ENCODE assay signal across 9 cellular contexts in the genomic region with DNA sequence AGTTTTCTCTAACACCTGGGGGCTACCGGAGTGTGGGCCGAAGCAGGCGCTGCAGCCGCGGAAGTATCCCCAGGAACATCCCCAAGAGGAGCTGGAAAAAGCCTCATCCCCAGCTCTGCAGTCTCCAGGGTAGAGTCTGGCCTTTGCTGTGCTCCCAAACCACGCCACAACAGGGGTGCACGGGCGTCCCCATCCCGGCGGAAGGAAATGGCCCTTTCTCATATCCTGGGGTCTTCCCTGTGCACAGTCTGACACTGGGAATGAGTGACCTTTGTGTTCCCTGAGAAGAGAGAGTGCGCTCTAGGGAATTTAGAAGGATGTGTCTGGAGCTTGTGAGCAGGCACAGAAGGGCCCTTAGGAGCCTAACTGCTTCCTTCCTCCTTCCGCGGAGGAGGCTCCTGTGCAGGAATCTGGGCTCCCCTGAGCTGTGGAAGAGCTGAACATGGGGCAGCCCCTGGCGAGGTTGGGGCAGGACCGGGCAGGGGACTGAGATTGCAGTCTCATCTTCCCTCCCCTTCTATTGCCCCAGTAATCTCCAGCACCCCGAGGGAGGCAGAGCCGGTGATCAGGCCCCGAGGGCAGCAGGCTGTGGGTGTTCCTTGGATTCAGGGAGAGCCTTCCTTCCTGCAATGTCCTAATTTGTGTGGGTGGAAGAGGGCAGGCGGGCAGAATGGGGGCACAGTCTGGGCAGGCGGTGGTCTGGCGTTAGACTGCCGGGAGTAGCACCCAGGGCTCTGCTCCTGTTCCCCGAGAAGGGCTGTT. TPM values are rescaled to one million over a fixed set of nuclear protein-coding genes. Genes with fewer than 3 reads are reported as not detected.
DNase-seq lines count a peak whose midpoint lies in the region; ATAC-seq and TF ChIP-seq lines count a peak whose summit lies in the region.
"Had no signal": no experiment of that assay in that cellular context is flagged by ENCODE, and none has a peak within 500 bp of the region (broad histone marks: within the 10 kb centered on the region; RNA-seq: fewer than 3 reads in every experiment).

No MANE protein-coding gene starts in this region.

- H3K4me3 ChIP-seq in suprapubic skin: peak overlapping the region; percentile 75

- H3K36me3 ChIP-seq in suprapubic skin: peaks cover 32% of the 10 kb centered on the region

- peaks cover 31% of the 10 kb centered on the region for H3K4me1 Mint-ChIP-seq in T-helper 1 cell treated with Interleukin-12 subunit alpha and Interleukin-12 subunit beta and Interleukin-4 antibody, amounts not matched to agents 30 μg/mL and 1 μg/mL, for 36 hours (ENCODE audit: low read depth)
- H3K4me1 Mint-ChIP-seq in activated T-helper 1 cell treated with anti-CD3 and anti-CD28 coated beads, Interleukin-12 subunit alpha, Interleukin-12 subunit beta, Interleukin-2, Interleukin-4 antibody, amounts not matched to agents 30 ng/mL and 10 ng/mL and 1 ng/mL, durations not matched to agents 14 hours and 24 hours and 36 hours (ENCODE audit: low read depth): peaks cover 52% of the 10 kb centered on the region

- peaks cover 58% of the 10 kb centered on the region for H3K4me1 ChIP-seq in suprapubic skin

- DNase-seq in T-helper 1 cell (no peak), iris pigment epithelial cell (ENCODE audit: low read depth) (peak; percentile 14), suprapubic skin (ENCODE audit: low spot score in 2 of 2) (no peak), CD1c-positive myeloid dendritic cell (ENCODE audit: extremely low spot score) (no peak), NCI-H1436 treated with DMSO at 0.1 percent for 48 hours (lab: John Stamatoyannopoulos, UW) (no peak)
- DNase-seq in activated T-helper 1 cell treated with anti-CD3 and anti-CD28 coated beads, Interleukin-12 subunit alpha, Interleukin-12 subunit beta, Interleukin-2, Interleukin-4 antibody, amounts not matched to agents 30 ng/mL and 10 ng/mL and 1 ng/mL, durations not matched to agents 14 hours and 24 hours and 36 hours (ENCODE audit: low spot score): no peak

- no peak for ATAC-seq in HG02763 (IDR thresholded peaks at IDR 0.05; ENCODE audit: unreplicated experiment)

- WGBS in suprapubic skin: 38% methylated on average over 20 of the region's 23 CpGs

- no peaks in the 10 kb centered on the region for H3K27me3 Mint-ChIP-seq in T-helper 1 cell treated with Interleukin-12 subunit alpha and Interleukin-12 subunit beta and Interleukin-4 antibody, amounts not matched to agents 30 μg/mL and 1 μg/mL, for 36 hours (ENCODE audit: low read depth)
- H3K27me3 Mint-ChIP-seq in activated T-helper 1 cell treated with anti-CD3 and anti-CD28 coated beads, Interleukin-12 subunit alpha, Interleukin-12 subunit beta, Interleukin-2, Interleukin-4 antibody, amounts not matched to agents 30 ng/mL and 10 ng/mL and 1 ng/mL, durations not matched to agents 14 hours and 24 hours and 36 hours (ENCODE audit: insufficient read depth): peaks cover 1% of the 10 kb centered on the region

- H3K36me3 Mint-ChIP-seq in T-helper 1 cell treated with Interleukin-12 subunit alpha and Interleukin-12 subunit beta and Interleukin-4 antibody, amounts not matched to agents 30 μg/mL and 1 μg/mL, for 36 hours (ENCODE audit: low read depth): peaks cover 12% of the 10 kb centered on the region
- peaks cover 28% of the 10 kb centered on the region for H3K36me3 Mint-ChIP-seq in activated T-helper 1 cell treated with anti-CD3 and anti-CD28 coated beads, Interleukin-12 subunit alpha, Interleukin-12 subunit beta, Interleukin-2, Interleukin-4 antibody, amounts not matched to agents 30 ng/mL and 10 ng/mL and 1 ng/mL, durations not matched to agents 14 hours and 24 hours and 36 hours (ENCODE audit: low read depth)

- H3K9me3 ChIP-seq in suprapubic skin: no peaks in the 10 kb centered on the region

- TF ChIP-seq EP300 in suprapubic skin (IDR thresholded peaks at IDR 0.05): no peak

- H3K27ac ChIP-seq in suprapubic skin: peak overlapping the region; percentile 93

- peak overlapping the region; percentile 92 for H3K4me3 Mint-ChIP-seq in T-helper 1 cell treated with Interleukin-12 subunit alpha and Interleukin-12 subunit beta and Interleukin-4 antibody, amounts not matched to agents 30 μg/mL and 1 μg/mL, for 36 hours
- peak overlapping the region; percentile 94 for H3K4me3 Mint-ChIP-seq in activated T-helper 1 cell treated with anti-CD3 and anti-CD28 coated beads, Interleukin-12 subunit alpha, Interleukin-12 subunit beta, Interleukin-2, Interleukin-4 antibody, amounts not matched to agents 30 ng/mL and 10 ng/mL and 1 ng/mL, durations not matched to agents 14 hours and 24 hours and 36 hours

- TF ChIP-seq CTCF in suprapubic skin (IDR thresholded peaks at IDR 0.05): no peak

- no peaks in the 10 kb centered on the region for H3K9me3 Mint-ChIP-seq in T-helper 1 cell treated with Interleukin-12 subunit alpha and Interleukin-12 subunit beta and Interleukin-4 antibody, amounts not matched to agents 30 μg/mL and 1 μg/mL, for 36 hours
- no peaks in the 10 kb centered on the region for H3K9me3 Mint-ChIP-seq in activated T-helper 1 cell treated with anti-CD3 and anti-CD28 coated beads, Interleukin-12 subunit alpha, Interleukin-12 subunit beta, Interleukin-2, Interleukin-4 antibody, amounts not matched to agents 30 ng/mL and 10 ng/mL and 1 ng/mL, durations not matched to agents 14 hours and 24 hours and 36 hours

- no peak for TF ChIP-seq POLR2A in suprapubic skin (IDR thresholded peaks at IDR 0.05)

- intact Hi-C loops in activated T-helper 1 cell treated with anti-CD3 and anti-CD28 coated beads, Interleukin-12 subunit alpha, Interleukin-12 subunit beta, Interleukin-2, Interleukin-4 antibody, amounts not matched to agents 30 ng/mL and 10 ng/mL and 1 ng/mL, durations not matched to agents 14 hours and 24 hours and 36 hours (cut with micrococcal nuclease): loop anchor here (1.0 kb wide), 2 partner anchors 9 to 35 kb away; partner anchors contain the start of gene ZNF775

- peak overlapping the region; percentile 89 for H3K27ac Mint-ChIP-seq in T-helper 1 cell treated with Interleukin-12 subunit alpha and Interleukin-12 subunit beta and Interleukin-4 antibody, amounts not matched to agents 30 μg/mL and 1 μg/mL, for 36 hours
- H3K27ac Mint-ChIP-seq in activated T-helper 1 cell treated with anti-CD3 and anti-CD28 coated beads, Interleukin-12 subunit alpha, Interleukin-12 subunit beta, Interleukin-2, Interleukin-4 antibody, amounts not matched to agents 30 ng/mL and 10 ng/mL and 1 ng/mL, durations not matched to agents 14 hours and 24 hours and 36 hours: peak overlapping the region; percentile 95

- no peaks in the 10 kb centered on the region for H3K27me3 ChIP-seq in suprapubic skin

RNA-seq across cellular contexts. Expression of gene REPIN1, which starts 1.3 kb away (rescaled TPM):
- total RNA-seq in activated T-helper 1 cell treated with anti-CD3 and anti-CD28 coated beads, Interleukin-12 subunit alpha, Interleukin-12 subunit beta, Interleukin-2, Interleukin-4 antibody, amounts not matched to agents 30 ng/mL and 10 ng/mL and 1 ng/mL, durations not matched to agents 14 hours and 24 hours and 36 hours: 67.2 and 67.4 TPM in 2 replicates
- 10 to 100 TPM; 56.1 to 75.5 (median 73.7) TPM for total RNA-seq in suprapubic skin

RNA-seq across cellular contexts. Expression of gene ZNF775, which starts 9.2 kb away (rescaled TPM):
- total RNA-seq in activated T-helper 1 cell treated with anti-CD3 and anti-CD28 coated beads, Interleukin-12 subunit alpha, Interleukin-12 subunit beta, Interleukin-2, Interleukin-4 antibody, amounts not matched to agents 30 ng/mL and 10 ng/mL and 1 ng/mL, durations not matched to agents 14 hours and 24 hours and 36 hours: 3.9 and 4.5 TPM in 2 replicates
- 1 to 10 TPM; 1.6 to 3.9 (median 2.6) TPM for total RNA-seq in suprapubic skin

RNA-seq across cellular contexts. Expression of gene RARRES2, which starts 28.5 kb away (rescaled TPM):
- not detected in 2 replicates for total RNA-seq in activated T-helper 1 cell treated with anti-CD3 and anti-CD28 coated beads, Interleukin-12 subunit alpha, Interleukin-12 subunit beta, Interleukin-2, Interleukin-4 antibody, amounts not matched to agents 30 ng/mL and 10 ng/mL and 1 ng/mL, durations not matched to agents 14 hours and 24 hours and 36 hours
- 10 to 100 TPM; 12.8 to 23.4 (median 16.5) TPM for total RNA-seq in suprapubic skin
- total RNA-seq: T-helper 1 cell treated with Interleukin-12 subunit alpha and Interleukin-12 subunit beta and Interleukin-4 antibody, amounts not matched to agents 30 ng/mL and 1 ng/mL, for 36 hours had no signal

RNA-seq across cellular contexts. Expression of gene ACTR3C, which starts 46.6 kb away (rescaled TPM):
- 8.2 and 9.8 TPM in 2 replicates for total RNA-seq in activated T-helper 1 cell treated with anti-CD3 and anti-CD28 coated beads, Interleukin-12 subunit alpha, Interleukin-12 subunit beta, Interleukin-2, Interleukin-4 antibody, amounts not matched to agents 30 ng/mL and 10 ng/mL and 1 ng/mL, durations not matched to agents 14 hours and 24 hours and 36 hours
- total RNA-seq in suprapubic skin: 10 to 100 TPM; 10.4 to 16.5 (median 13.1) TPM

RNA-seq across cellular contexts. Expression of gene LRRC61, which starts 46.8 kb away (rescaled TPM):
- 24.9 and 26.1 TPM in 2 replicates for total RNA-seq in activated T-helper 1 cell treated with anti-CD3 and anti-CD28 coated beads, Interleukin-12 subunit alpha, Interleukin-12 subunit beta, Interleukin-2, Interleukin-4 antibody, amounts not matched to agents 30 ng/mL and 10 ng/mL and 1 ng/mL, durations not matched to agents 14 hours and 24 hours and 36 hours
- 10 to 100 TPM in 3 of 4 donors, 1 to 10 TPM in 1; 7.9 to 29.0 (median 22.5) TPM for total RNA-seq in suprapubic skin

Comparison
In these comparisons a context has a peak if more than half of its experiments do, and no peak if none do; other contexts are left out.
1. RNA of gene RARRES2, which starts 28.5 kb away (total RNA-seq): 12.8 to 23.4 TPM in suprapubic skin; not detected in activated T-helper 1 cell treated with anti-CD3 and anti-CD28 coated beads, Interleukin-12 subunit alpha, Interleukin-12 subunit beta, Interleukin-2, Interleukin-4 antibody, amounts not matched to agents 30 ng/mL and 10 ng/mL and 1 ng/mL, durations not matched to agents 14 hours and 24 hours and 36 hours; every median in the first group is over 10 times any median in the second.